Comparison of ENCODE assay signal across 1 cellular context in the genomic region with DNA sequence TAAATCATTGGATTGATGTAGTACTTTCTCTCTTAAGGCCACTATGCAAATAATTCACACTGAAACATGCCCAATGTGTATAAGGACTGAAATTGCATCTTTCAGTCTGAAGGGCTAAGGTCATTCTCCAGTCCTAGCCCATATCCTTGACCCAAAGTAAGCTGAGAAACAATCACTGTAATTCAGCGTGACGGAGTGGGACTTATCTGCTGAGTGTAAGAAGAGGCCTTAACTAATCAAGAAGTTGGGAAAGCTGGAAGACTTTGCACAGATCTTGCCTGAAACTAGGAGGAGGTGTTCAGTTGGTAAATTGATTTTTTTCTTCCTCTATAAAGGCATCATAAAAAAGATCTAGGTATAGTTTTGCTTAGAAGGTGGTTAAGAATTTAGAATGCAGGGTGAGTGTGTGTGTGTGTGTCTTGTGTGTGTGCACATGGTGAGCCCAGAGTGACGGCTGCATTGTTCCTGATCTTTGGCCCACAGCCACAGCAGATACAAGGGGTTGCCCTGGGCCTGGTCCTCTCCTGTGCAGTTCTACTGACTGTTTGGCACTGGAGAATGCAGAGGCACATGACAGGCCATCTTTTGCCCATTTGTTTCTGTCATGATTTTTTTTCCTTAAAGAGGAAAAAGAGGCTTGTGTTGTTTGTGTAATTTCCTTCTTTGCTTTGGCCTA.
TF ChIP-seq lines count a peak whose summit lies in the region.

No MANE protein-coding gene starts in this region.

TF ChIP-seq in K562, 482 proteins besides CTCF, POLR2A, EP300 and RAD21 (continued from another document):
- 0 out of 2 replicates have a peak, but pooled peaks have one; percentile 18 for TF ChIP-seq RREB1 (CRISPR knock-in tag; IDR thresholded peaks at IDR 0.05)
